Comparison of ENCODE assay signal across 1 cellular context in genomic region chr17:40625311-40625710, GRCh38.
TF ChIP-seq lines count a peak whose summit lies in the region.

No MANE protein-coding gene starts in this region.

TF ChIP-seq in WTC11, 78 proteins besides CTCF, POLR2A, EP300 and RAD21 (continued from another document):
- TF ChIP-seq PRDM15 (CRISPR knock-in tag; IDR thresholded peaks at IDR 0.05) (no peak), KAT7 (CRISPR knock-in tag; IDR thresholded peaks at IDR 0.05; ENCODE audit: borderline replicate concordance) (no peak), ATF3 (CRISPR knock-in tag; conservative IDR thresholded peaks at IDR 0.05) (no peak), MYBL2 (CRISPR knock-in tag; IDR thresholded peaks at IDR 0.05) (no peak), NR1H2 (CRISPR knock-in tag; IDR thresholded peaks at IDR 0.05) (no peak), ATF1 (CRISPR knock-in tag; IDR thresholded peaks at IDR 0.05) (no peak), MXD4 (CRISPR knock-in tag; IDR thresholded peaks at IDR 0.05; ENCODE audit: borderline replicate concordance) (no peak), ZNF219 (CRISPR knock-in tag; IDR thresholded peaks at IDR 0.05; ENCODE audit: borderline replicate concordance) (no peak), MAX (CRISPR knock-in tag; IDR thresholded peaks at IDR 0.05) (no peak), ZNF423 (CRISPR knock-in tag; IDR thresholded peaks at IDR 0.05) (no peak), EMX1 (CRISPR knock-in tag; IDR thresholded peaks at IDR 0.05) (no peak), IRF1 (CRISPR knock-in tag; IDR thresholded peaks at IDR 0.05) (no peak), CREB1 (CRISPR knock-in tag; IDR thresholded peaks at IDR 0.05) (no peak), TP53 (CRISPR knock-in tag; IDR thresholded peaks at IDR 0.05) (no peak), ZMAT4 (CRISPR knock-in tag; IDR thresholded peaks at IDR 0.05) (no peak)
TF ChIP-seq in WTC11: peak in this region for 0.
